ENCODE assay signal across 10 cellular contexts in genomic region chr9:79764377-79764776, GRCh38.
DNase-seq lines count a peak whose midpoint lies in the region; ATAC-seq and TF ChIP-seq lines count a peak whose summit lies in the region.
"Had no signal": no experiment of that assay in that cellular context is flagged by ENCODE, and none has a peak within 500 bp of the region (broad histone marks: within the 10 kb centered on the region; RNA-seq: fewer than 3 reads in every experiment).

No MANE protein-coding gene starts in this region.

- TF ChIP-seq CTCF in heart right ventricle (IDR thresholded peaks at IDR 0.05) (no peak), gastrocnemius medialis (IDR thresholded peaks at IDR 0.05 in 4 of 5, conservative IDR thresholded peaks at IDR 0.05 in 1 of 5) (no peak)

- peak; percentile 62 for DNase-seq in G401 (ENCODE audit: low spot score)
- DNase-seq in amniotic epithelial cell (ENCODE audit: low read depth) = peak; percentile 65
- peak in 1 of 2 donors; percentile 19 for DNase-seq in heart right ventricle
- DNase-seq in gastrocnemius medialis = peak in 1 of 2 donors; percentile 19
- DNase-seq in NCI-H2171 (lab: John Stamatoyannopoulos, UW) = no peak
- no peak for DNase-seq in NCI-H510A (lab: John Stamatoyannopoulos, UW)
- no peak for DNase-seq in GM19240 (ENCODE audit: insufficient read length, low spot score)
- DNase-seq: activated CD4-positive, alpha-beta memory T cell treated with anti-CD3 and anti-CD28 coated beads for 36 hours had no signal

- no peaks in the 10 kb centered on the region for H3K9me3 ChIP-seq in heart right ventricle
- no peaks in the 10 kb centered on the region for H3K9me3 ChIP-seq in gastrocnemius medialis
- H3K9me3 ChIP-seq: Peyer's patch had no signal

- in situ Hi-C loops in G401 (cut with HindIII; ENCODE audit: low sequenced_read_pairs) (no loop called here), gastrocnemius medialis (cut with MboI; ENCODE audit: low sequenced_read_pairs in 4 of 4) (loop anchor here in 1 of 4 donors (25.0 kb wide), 1 partner anchor 102 kb away; no protein-coding TSS in a partner anchor)

- no peaks in the 10 kb centered on the region for H3K36me3 ChIP-seq in heart right ventricle
- H3K36me3 ChIP-seq in gastrocnemius medialis = no peaks in the 10 kb centered on the region
- H3K36me3 ChIP-seq: Peyer's patch had no signal

- WGBS in heart right ventricle, 2 donors = 24 to 25% methylated on average over 3 of the region's 3 CpGs

- intact Hi-C loops in heart right ventricle (cut with DNase I) (no loop called here), gastrocnemius medialis (cut with DNase I; ENCODE audit: low total_unique reads) (no loop called here)

- H3K27ac ChIP-seq in heart right ventricle (no peak overlapping the region), gastrocnemius medialis (no peak overlapping the region)

- ATAC-seq in heart right ventricle (peak in 7 of 8 donors; percentile 37 to 93 (median 65)), gastrocnemius medialis (peak; percentile 33 to 39), GM19324 (IDR thresholded peaks at IDR 0.05; ENCODE audit: low FRiP score, unreplicated experiment) (no peak)

- no peak for TF ChIP-seq POLR2A in gastrocnemius medialis (IDR thresholded peaks at IDR 0.05)

- H3K27me3 ChIP-seq in heart right ventricle (peaks cover 0 to 8% (median 0%) of the 10 kb centered on the region in 7 donors), gastrocnemius medialis (no peaks in the 10 kb centered on the region)
- H3K27me3 ChIP-seq: Peyer's patch had no signal

- H3K4me1 ChIP-seq in heart right ventricle (peaks cover 0 to 9% (median 0%) of the 10 kb centered on the region in 9 donors), gastrocnemius medialis (no peaks in the 10 kb centered on the region)
- H3K4me1 ChIP-seq: Peyer's patch had no signal

- H3K4me3 ChIP-seq in heart right ventricle = no peak overlapping the region
- no peak overlapping the region for H3K4me3 ChIP-seq in gastrocnemius medialis
- H3K4me3 ChIP-seq: Peyer's patch had no signal

Comparison
In these comparisons a context has a peak if more than half of its experiments do, and no peak if none do; other contexts are left out.
1. DNase-seq: peak in G401 (single experiment) and amniotic epithelial cell (single experiment); none in NCI-H2171 (single experiment), NCI-H510A (single experiment) and GM19240 (single experiment).